Comparison of ENCODE assay signal across 8 cellular contexts in the genomic region with DNA sequence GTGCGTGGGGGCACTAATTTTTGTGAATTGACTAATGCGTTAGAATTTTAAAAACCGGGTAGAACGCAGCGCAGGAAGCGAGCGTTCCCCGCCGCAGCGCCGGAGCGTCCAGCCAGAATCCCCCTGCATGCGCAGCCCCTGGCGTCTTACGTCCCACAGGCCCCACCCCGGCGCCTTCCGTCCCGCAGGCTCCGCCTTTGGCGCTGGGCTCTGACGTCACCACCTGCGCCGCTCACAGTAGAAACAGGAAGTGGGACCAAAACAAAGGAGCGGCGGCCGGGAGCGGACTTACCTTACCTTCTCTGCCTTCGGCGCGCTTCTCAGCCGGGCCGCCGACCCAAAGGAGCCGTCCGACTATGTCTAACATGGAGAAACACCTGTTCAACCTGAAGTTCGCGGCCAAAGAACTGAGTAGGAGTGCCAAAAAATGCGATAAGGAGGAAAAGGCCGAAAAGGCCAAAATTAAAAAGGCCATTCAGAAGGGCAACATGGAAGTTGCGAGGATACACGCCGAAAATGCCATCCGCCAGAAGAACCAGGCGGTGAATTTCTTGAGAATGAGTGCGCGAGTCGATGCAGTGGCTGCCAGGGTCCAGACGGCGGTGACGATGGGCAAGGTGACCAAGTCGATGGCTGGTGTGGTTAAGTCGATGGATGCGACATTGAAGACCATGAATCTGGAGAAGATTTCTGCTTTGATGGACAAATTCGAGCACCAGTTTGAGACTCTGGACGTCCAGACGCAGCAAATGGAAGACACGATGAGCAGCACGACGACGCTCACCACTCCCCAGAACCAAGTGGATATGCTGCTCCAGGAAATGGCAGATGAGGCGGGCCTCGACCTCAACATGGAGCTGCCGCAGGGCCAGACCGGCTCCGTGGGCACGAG. TPM values are rescaled to one million over a fixed set of nuclear protein-coding genes. Genes with fewer than 3 reads are reported as not detected.
DNase-seq lines count a peak whose midpoint lies in the region; ATAC-seq lines count a peak whose summit lies in the region.

A gene with protein sequence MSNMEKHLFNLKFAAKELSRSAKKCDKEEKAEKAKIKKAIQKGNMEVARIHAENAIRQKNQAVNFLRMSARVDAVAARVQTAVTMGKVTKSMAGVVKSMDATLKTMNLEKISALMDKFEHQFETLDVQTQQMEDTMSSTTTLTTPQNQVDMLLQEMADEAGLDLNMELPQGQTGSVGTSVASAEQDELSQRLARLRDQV (plus strand): TSS at position 258 of the 892 bp plus-strand sequence. CDS start 99 bp downstream, at position 357.

- H3K36me3 Mint-ChIP-seq in CD8-positive, alpha-beta memory T cell: peaks cover 0 to 34% (median 0%) of the 10 kb centered on the region in 3 donors
- peaks cover 48% of the 10 kb centered on the region for H3K36me3 Mint-ChIP-seq in effector memory CD8-positive, alpha-beta T cell (ENCODE audit: insufficient read depth)
- H3K36me3 Mint-ChIP-seq in memory B cell: no peaks in the 10 kb centered on the region

- peak within 1 kb of the TSS; percentile 97 to 100 (median 100) for H3K27ac Mint-ChIP-seq in CD8-positive, alpha-beta memory T cell
- peak within 1 kb of the TSS; percentile 100 for H3K27ac Mint-ChIP-seq in effector memory CD8-positive, alpha-beta T cell
- H3K27ac Mint-ChIP-seq in memory B cell: peak within 1 kb of the TSS; percentile 97

- peak; percentile 94 to 98 (median 96) for DNase-seq in CD8-positive, alpha-beta memory T cell
- DNase-seq in HT-29 (ENCODE audit: low spot score) (peak; percentile 98), NOMO-1 (lab: John Stamatoyannopoulos, UW; ENCODE audit: unreplicated experiment in 2 of 2) (peak; percentile 87 to 95), memory B cell (ENCODE audit: low spot score in 2 of 2) (peak; percentile 95 to 97)
- peak; percentile 93 to 94 for DNase-seq in activated CD8-positive, alpha-beta memory T cell treated with anti-CD3 and anti-CD28 coated beads for 4 hours (ENCODE audit: low read depth in 2 of 2)
- DNase-seq in effector memory CD8-positive, alpha-beta T cell: peak; percentile 96 to 97 (median 96)
- peak; percentile 97 for DNase-seq in stimulated activated CD8-positive, alpha-beta memory T cell treated with anti-CD3 and anti-CD28 coated beads, Interleukin-12 subunit alpha, Interleukin-12 subunit beta, amount 100 ng/mL, for 24 hours (ENCODE audit: extremely low read depth)

- H3K27me3 Mint-ChIP-seq in CD8-positive, alpha-beta memory T cell: peaks cover 0 to 3% of the 10 kb centered on the region in 2 donors
- H3K27me3 Mint-ChIP-seq in effector memory CD8-positive, alpha-beta T cell: no peaks in the 10 kb centered on the region
- H3K27me3 Mint-ChIP-seq in memory B cell: no peaks in the 10 kb centered on the region

- H3K4me3 Mint-ChIP-seq in CD8-positive, alpha-beta memory T cell: peak within 1 kb of the TSS; percentile 99 to 100 (median 100)
- H3K4me3 Mint-ChIP-seq in effector memory CD8-positive, alpha-beta T cell: peak within 1 kb of the TSS; percentile 100
- peak within 1 kb of the TSS; percentile 100 for H3K4me3 Mint-ChIP-seq in memory B cell

- no peaks in the 10 kb centered on the region for H3K36me3 ChIP-seq in CD8-positive, alpha-beta memory T cell (ENCODE audit: insufficient read depth, low read length)

- H3K4me1 ChIP-seq in CD8-positive, alpha-beta memory T cell (ENCODE audit: insufficient read depth, low read length): peaks cover 22% of the 10 kb centered on the region

- H3K27ac ChIP-seq in CD8-positive, alpha-beta memory T cell (ENCODE audit: low read depth, low read length): peak within 1 kb of the TSS; percentile 97

- peak within 1 kb of the TSS; percentile 99 for H3K4me3 ChIP-seq in CD8-positive, alpha-beta memory T cell (ENCODE audit: low read length)

- H3K4me1 Mint-ChIP-seq in CD8-positive, alpha-beta memory T cell: peaks cover 34 to 64% (median 54%) of the 10 kb centered on the region in 3 donors
- peaks cover 32 to 36% of the 10 kb centered on the region in 2 donors for H3K4me1 Mint-ChIP-seq in effector memory CD8-positive, alpha-beta T cell (ENCODE audit: low read depth in 2 of 2)
- H3K4me1 Mint-ChIP-seq in memory B cell: peaks cover 16% of the 10 kb centered on the region

- CTCF ChIA-PET in CD8-positive, alpha-beta memory T cell (lab: Charles Lee): interaction anchor here (1.6 kb wide), 1 partner anchor 188 kb away, joined by 3 read pairs; no protein-coding TSS in a partner anchor

- no peaks in the 10 kb centered on the region for H3K9me3 Mint-ChIP-seq in CD8-positive, alpha-beta memory T cell
- no peaks in the 10 kb centered on the region for H3K9me3 Mint-ChIP-seq in effector memory CD8-positive, alpha-beta T cell
- H3K9me3 Mint-ChIP-seq in memory B cell: no peaks in the 10 kb centered on the region

- H3K27me3 ChIP-seq in CD8-positive, alpha-beta memory T cell (ENCODE audit: insufficient read depth, low read length, poor library complexity, severe bottlenecking): no peaks in the 10 kb centered on the region

- ATAC-seq in GM19468 (IDR thresholded peaks at IDR 0.05; ENCODE audit: extremely low read depth, unreplicated experiment) (peak; percentile 63), memory B cell (ENCODE audit: low read depth) (peak; percentile 87)
- peak; percentile 80 for ATAC-seq in effector memory CD8-positive, alpha-beta T cell (replicated peaks)

- POLR2A ChIA-PET in CD8-positive, alpha-beta memory T cell (lab: Charles Lee): interaction anchor here (0.6 to 2.0 kb wide), 5 partner anchors 55 to 1881 kb away, joined by 3 to 10 read pairs (median 5); a partner anchor contains a TSS

- H3K9me3 ChIP-seq in CD8-positive, alpha-beta memory T cell (ENCODE audit: low read length): no peaks in the 10 kb centered on the region

RNA-seq across cellular contexts. Expression of the gene that starts here (rescaled TPM):
- 10 to 100 TPM; 24.5 to 24.9 TPM for total RNA-seq in CD8-positive, alpha-beta memory T cell
- polyA plus RNA-seq in CD8-positive, alpha-beta memory T cell: 55.2 TPM
- total RNA-seq in HT-29 (2014; rRNA removed; shearing (Covaris generic)): 47.1 and 51.8 TPM in 2 replicates

Comparison
In these comparisons a context has a peak if more than half of its experiments do, and no peak if none do; other contexts are left out.
1. Peak in every context shown above with its lines: DNase-seq, ATAC-seq, H3K4me3 ChIP-seq and H3K27ac ChIP-seq.